Comparison of ENCODE assay signal across 1 cellular context in the genomic region with DNA sequence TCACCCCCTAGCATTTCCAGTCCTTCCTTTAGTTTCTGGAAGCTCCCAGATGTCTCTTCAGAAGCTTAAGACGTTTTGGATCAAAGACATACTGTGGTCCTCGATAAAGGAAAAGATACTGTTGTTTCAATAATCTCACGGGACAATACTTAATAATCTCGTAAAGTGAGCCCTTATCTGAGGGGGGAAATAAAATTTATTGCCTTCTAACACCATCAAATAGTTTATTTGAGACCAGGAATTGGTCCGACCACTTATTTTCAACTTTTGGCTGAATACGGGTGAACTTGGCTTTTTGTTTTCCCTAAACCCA.
TF ChIP-seq lines count a peak whose summit lies in the region.

No MANE protein-coding gene starts in this region.

TF ChIP-seq in HCT116, 20 proteins besides CTCF, POLR2A, EP300 and RAD21 (continued from another document):
- TF ChIP-seq POLR2AphosphoS5 (IDR thresholded peaks at IDR 0.05; ENCODE audit: low read depth, low read length) (no peak), REST (IDR thresholded peaks at IDR 0.05; ENCODE audit: low read depth) (no peak), JUND (IDR thresholded peaks at IDR 0.05) (no peak), TCF7L2 (IDR thresholded peaks at IDR 0.05; ENCODE audit: borderline replicate concordance, extremely low read depth, insufficient read depth, insufficient read length) (no peak)
